ENCODE assay signal across 22 cellular contexts in genomic region chr15:100291106-100291505, GRCh38. TPM values are rescaled to one million over a fixed set of nuclear protein-coding genes. Genes with fewer than 3 reads are reported as not detected.
DNase-seq lines count a peak whose midpoint lies in the region; ATAC-seq, FAIRE-seq and TF ChIP-seq lines count a peak whose summit lies in the region.
"Had no signal": no experiment of that assay in that cellular context is flagged by ENCODE, and none has a peak within 500 bp of the region (broad histone marks: within the 10 kb centered on the region; RNA-seq: fewer than 3 reads in every experiment).

No MANE protein-coding gene starts in this region.

- peaks cover 11% of the 10 kb centered on the region for H3K4me1 ChIP-seq in keratinocyte (ENCODE audit: control insufficient read depth, extremely low read depth, insufficient read depth, low read length)
- no peaks in the 10 kb centered on the region for H3K4me1 ChIP-seq in A673 (ENCODE audit: insufficient read depth, low read length, poor library complexity, severe bottlenecking)

- peak; percentile 83 for FAIRE-seq in keratinocyte (lab: Jason Lieb, UNC)
- FAIRE-seq: frontal cortex, urothelium cell line had no signal

- no peak overlapping the region for H2AFZ ChIP-seq in keratinocyte (ENCODE audit: control insufficient read depth, low read length)

- no peaks in the 10 kb centered on the region for H4K20me1 ChIP-seq in keratinocyte (ENCODE audit: control insufficient read depth, extremely low read depth, insufficient read depth, low read length)

- H3K27me3 Mint-ChIP-seq in Calu3 (ENCODE audit: unreplicated experiment): no peaks in the 10 kb centered on the region
- H3K27me3 Mint-ChIP-seq: activated CD8-positive, alpha-beta T cell treated with anti-CD3 and anti-CD28 coated beads for 36 hours; effector memory CD8-positive, alpha-beta T cell had no signal

- peak; percentile 16 for DNase-seq in EL
- peak; percentile 43 for DNase-seq in MV-4-11 (lab: John Stamatoyannopoulos, UW)
- DNase-seq in astrocyte of the hippocampus (ENCODE audit: low read depth, low spot score): peak; percentile 52
- DNase-seq in keratinocyte (ENCODE audit: low read depth, low spot score): peak; percentile 21
- DNase-seq in ecto neural progenitor cell (ENCODE audit: low spot score): no peak
- DNase-seq in Calu3: no peak
- DNase-seq in A673 (ENCODE audit: low spot score): no peak
- DNase-seq: activated B cell treated with CpG ODN at 0.5 μM for 24 hours; activated CD8-positive, alpha-beta T cell treated with anti-CD3 and anti-CD28 coated beads for 36 hours; activated naive CD8-positive, alpha-beta T cell treated with anti-CD3 and anti-CD28 coated beads, Interleukin-2, amount 10 ng/mL, durations not matched to agents 7 days and 5 days; activated T-cell treated with anti-CD3 and anti-CD28 coated beads, Interleukin-2, amount 50 U/mL, for 72 hours; central memory CD4-positive, alpha-beta T cell; effector memory CD8-positive, alpha-beta T cell; NCI-H1092 treated with DMSO at 0.1 percent for 48 hours; NCI-H748 treated with DMSO at 0.1 percent for 48 hours; RPMI8226; sigmoid colon; stimulated activated CD4-positive, alpha-beta T cell treated with anti-CD3 and anti-CD28 coated beads, Interleukin-2, amount 100 ng/mL, for 24 hours had no signal

- no peak overlapping the region for H3K4me3 Mint-ChIP-seq in Calu3 (ENCODE audit: low read depth, unreplicated experiment)
- H3K4me3 Mint-ChIP-seq: activated B cell treated with CpG ODN at 0.5 μM for 24 hours; activated CD8-positive, alpha-beta T cell treated with anti-CD3 and anti-CD28 coated beads for 36 hours; activated naive CD8-positive, alpha-beta T cell treated with anti-CD3 and anti-CD28 coated beads, Interleukin-2, amount 10 ng/mL, durations not matched to agents 7 days and 5 days; activated T-cell treated with anti-CD3 and anti-CD28 coated beads, Interleukin-2, amount 50 U/mL, for 72 hours; effector memory CD8-positive, alpha-beta T cell; T-helper 1 cell treated with Interleukin-12 subunit alpha and Interleukin-12 subunit beta and Interleukin-4 antibody, amounts not matched to agents 30 μg/mL and 1 μg/mL, for 36 hours had no signal

- no peaks in the 10 kb centered on the region for H3K4me1 Mint-ChIP-seq in Calu3 (ENCODE audit: low read depth, unreplicated experiment)
- H3K4me1 Mint-ChIP-seq: activated B cell treated with CpG ODN at 0.5 μM for 24 hours had no signal

- POLR2A ChIA-PET in A673 (lab: Charles Lee; ENCODE audit: low non-redundant PET): no interaction called here

- dilution Hi-C loops in keratinocyte (cut with MboI; ENCODE audit: extremely low pct_ligation_motif_present, low sequenced_read_pairs): no loop called here

- CTCF ChIA-PET in Calu3 (lab: Charles Lee): no interaction called here
- CTCF ChIA-PET in A673 (lab: Charles Lee): no interaction called here

- H3K79me2 ChIP-seq in keratinocyte (ENCODE audit: control insufficient read depth, insufficient read depth, low read length): no peaks in the 10 kb centered on the region

- intact Hi-C loops in Calu3 (cut with micrococcal nuclease; ENCODE audit: unreplicated experiment): no loop called here
- intact Hi-C loops in A673 (cut with micrococcal nuclease; ENCODE audit: unreplicated experiment): no loop called here

- no peaks in the 10 kb centered on the region for H3K9me1 ChIP-seq in keratinocyte (ENCODE audit: control insufficient read depth, extremely low read depth, insufficient read depth, low read length)

- H3K9me3 ChIP-seq in keratinocyte (ENCODE audit: control insufficient read depth, low read depth, low read length) (peaks cover 6% of the 10 kb centered on the region), A673 (ENCODE audit: low read depth, low read length, poor library complexity, severe bottlenecking) (peaks cover 3% of the 10 kb centered on the region)

- no peak overlapping the region for H3K4me3 ChIP-seq in keratinocyte (ENCODE audit: control insufficient read depth in 2 of 3, extremely low read depth in 1 of 3, insufficient read depth in 2 of 3, low read depth in 1 of 3, low read length in 3 of 3)
- H3K4me3 ChIP-seq in A673 (ENCODE audit: low read depth, low read length, poor library complexity, severe bottlenecking): no peak overlapping the region
- H3K4me3 ChIP-seq: sigmoid colon had no signal

- no peaks in the 10 kb centered on the region for H3K36me3 ChIP-seq in keratinocyte (ENCODE audit: control insufficient read depth in 2 of 2, extremely low read depth in 1 of 2, insufficient read depth in 2 of 2, low read length in 2 of 2)
- no peaks in the 10 kb centered on the region for H3K36me3 ChIP-seq in A673 (ENCODE audit: insufficient read depth, low read length, poor library complexity, severe bottlenecking)
- H3K36me3 ChIP-seq: sigmoid colon had no signal

- no peak overlapping the region for H3K4me2 ChIP-seq in keratinocyte (ENCODE audit: control insufficient read depth, extremely low read depth, insufficient read depth, low read depth, low read length)

- no peaks in the 10 kb centered on the region for H3K36me3 Mint-ChIP-seq in Calu3 (ENCODE audit: insufficient read depth, unreplicated experiment)
- H3K36me3 Mint-ChIP-seq: activated naive CD8-positive, alpha-beta T cell treated with anti-CD3 and anti-CD28 coated beads, Interleukin-2, amount 10 ng/mL, durations not matched to agents 7 days and 5 days had no signal

- ATAC-seq in GM21367 (IDR thresholded peaks at IDR 0.05; ENCODE audit: unreplicated experiment): no peak
- ATAC-seq: activated CD8-positive, alpha-beta T cell treated with anti-CD3 and anti-CD28 coated beads for 36 hours; activated T-cell treated with anti-CD3 and anti-CD28 coated beads, Interleukin-2, amount 50 U/mL, for 72 hours; effector memory CD8-positive, alpha-beta T cell had no signal

- H3K27ac Mint-ChIP-seq in Calu3 (ENCODE audit: unreplicated experiment): no peak overlapping the region
- H3K27ac Mint-ChIP-seq: activated B cell treated with CpG ODN at 0.5 μM for 24 hours; activated CD8-positive, alpha-beta T cell treated with anti-CD3 and anti-CD28 coated beads for 36 hours; activated naive CD8-positive, alpha-beta T cell treated with anti-CD3 and anti-CD28 coated beads, Interleukin-2, amount 10 ng/mL, durations not matched to agents 7 days and 5 days; activated T-cell treated with anti-CD3 and anti-CD28 coated beads, Interleukin-2, amount 50 U/mL, for 72 hours; effector memory CD8-positive, alpha-beta T cell; T-helper 1 cell treated with Interleukin-12 subunit alpha and Interleukin-12 subunit beta and Interleukin-4 antibody, amounts not matched to agents 30 μg/mL and 1 μg/mL, for 36 hours had no signal

- no peak overlapping the region for H3K27ac ChIP-seq in keratinocyte (ENCODE audit: control insufficient read depth, insufficient read depth, low read length)
- no peak overlapping the region for H3K27ac ChIP-seq in A673 (ENCODE audit: low read depth, low read length, poor library complexity, severe bottlenecking)
- H3K27ac ChIP-seq: sigmoid colon had no signal

- BruUV-seq in Calu3 (replicated peaks; lab: Mats Ljungman, UMichigan) (no TSS peak), A673 (replicated peaks; lab: Mats Ljungman, UMichigan) (no TSS peak)

- no peak overlapping the region for H3K9ac ChIP-seq in keratinocyte (ENCODE audit: control insufficient read depth, extremely low read depth, insufficient read depth, low read length)

- H3K9me3 Mint-ChIP-seq in Calu3 (ENCODE audit: low read depth, unreplicated experiment): peaks cover 12% of the 10 kb centered on the region

- peaks cover 29% of the 10 kb centered on the region for H3K27me3 ChIP-seq in keratinocyte (ENCODE audit: control insufficient read depth, extremely low read depth, insufficient read depth, low read length)
- H3K27me3 ChIP-seq in A673 (replicated peaks; ENCODE audit: insufficient read depth, low read depth, low read length, poor library complexity): no peaks in the 10 kb centered on the region
- H3K27me3 ChIP-seq: sigmoid colon had no signal

- TF ChIP-seq CTCF in keratinocyte (optimal IDR thresholded peaks at IDR 0.05 in 1 of 3, IDR thresholded peaks at IDR 0.05 in 1 of 3, conservative IDR thresholded peaks at IDR 0.05 in 1 of 3; ENCODE audit: extremely low read depth in 1 of 3, insufficient read depth in 2 of 3, low read length in 3 of 3) (no peak), Calu3 (IDR thresholded peaks at IDR 0.05; ENCODE audit: unreplicated experiment) (no peak), A673 (conservative IDR thresholded peaks at IDR 0.05; ENCODE audit: low read depth, low read length) (no peak)

RNA-seq across cellular contexts. Expression of gene ADAMTS17, which starts 50.7 kb away (rescaled TPM):
- polyA plus RNA-seq in keratinocyte: 0.18 to 0.40 TPM (median 0.18 TPM) in 3 replicates
- 1.8 TPM for polyA plus RNA-seq in keratinocyte (2011; ENCODE audit: low read depth)
- polyA plus RNA-seq in keratinocyte (2011; cell fraction: cytosol; rRNA removed): 0.05 and 0.15 TPM in 2 replicates
- polyA plus RNA-seq in keratinocyte (2011; cell fraction: nucleus; rRNA removed): 0.40 and 0.57 TPM in 2 replicates
- 0.28 and 1.8 TPM in 2 replicates for polyA plus RNA-seq in keratinocyte (2012; ENCODE audit: low replicate concordance)
- polyA minus RNA-seq in keratinocyte: 0.48 TPM in 1 of 3 replicates, not detected in the others
- polyA minus RNA-seq in keratinocyte (2011; cell fraction: cytosol; rRNA and poly(A)+ RNA removed): not detected
- 1.2 and 3.0 TPM in 2 replicates for polyA minus RNA-seq in keratinocyte (2011; cell fraction: nucleus; rRNA and poly(A)+ RNA removed)
- total RNA-seq in Calu3 (2022): 3.5 and 7.3 TPM in 2 replicates
- total RNA-seq in A673 (2021): 0.15 TPM in 1 of 2 replicates, not detected in the other

Comparison
In these comparisons a context has a peak if more than half of its experiments do, and no peak if none do; other contexts are left out.
1. DNase-seq: peak in EL (single experiment), MV-4-11 (single experiment), astrocyte of the hippocampus (single experiment) and keratinocyte (single experiment); none in ecto neural progenitor cell (single experiment), Calu3 (single experiment) and A673 (single experiment).